In the genomic region with DNA sequence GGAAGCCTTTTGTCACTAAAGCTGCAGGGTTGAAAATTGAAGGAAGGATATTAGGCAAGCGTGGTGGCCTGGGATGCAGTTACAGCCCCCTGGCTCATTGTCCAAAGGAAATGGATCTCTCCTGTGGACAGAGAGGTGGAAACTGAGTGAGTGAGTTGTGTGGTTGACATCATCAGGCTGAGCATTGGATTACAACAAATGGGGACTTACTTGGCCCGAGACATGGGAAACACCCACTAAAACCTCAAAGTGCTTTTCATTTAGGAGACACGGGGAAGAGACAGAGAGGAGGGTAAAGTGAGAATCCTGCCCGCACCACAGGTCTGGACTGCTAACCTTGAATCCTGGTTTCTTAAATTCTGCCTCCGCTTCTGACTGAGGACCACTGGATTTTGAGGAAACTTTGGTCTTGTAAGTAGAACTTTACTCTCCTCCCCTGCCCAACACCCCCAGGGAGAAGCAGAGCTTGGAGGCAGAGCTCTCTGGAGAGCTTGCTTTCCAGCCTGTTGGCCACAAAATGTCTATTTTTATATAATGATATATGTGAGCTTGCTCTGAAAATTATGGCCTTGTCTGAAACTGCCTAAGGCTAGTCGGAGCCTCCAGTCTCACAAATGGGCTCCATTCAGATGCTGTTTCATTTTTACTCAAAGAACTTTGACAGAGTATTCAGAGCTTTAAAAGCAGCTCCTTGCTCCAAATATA, we compare ENCODE assay signal across 9 cellular contexts. TPM values are rescaled to one million over a fixed set of nuclear protein-coding genes. Genes with fewer than 3 reads are reported as not detected.
DNase-seq lines count a peak whose midpoint lies in the region; ATAC-seq and TF ChIP-seq lines count a peak whose summit lies in the region.
"Had no signal": no experiment of that assay in that cellular context is flagged by ENCODE, and none has a peak within 500 bp of the region (broad histone marks: within the 10 kb centered on the region; RNA-seq: fewer than 3 reads in every experiment).

A gene (plus strand): TSS at position 259 of the 705 bp plus-strand sequence. CDS start 31,978 bp downstream, outside the sequence.

- peak within 1 kb of the TSS; percentile 56 for H3K9ac ChIP-seq in skeletal muscle satellite cell (ENCODE audit: low read depth, low read length)
- H3K9ac ChIP-seq: KMS-11 had no signal

- H3K27me3 ChIP-seq in skeletal muscle satellite cell (ENCODE audit: control insufficient read depth, insufficient read depth, low read length) = no peaks in the 10 kb centered on the region

- no peaks in the 10 kb centered on the region for H3K9me3 ChIP-seq in skeletal muscle satellite cell (replicated peaks; ENCODE audit: low read length)

- peaks cover 39% of the 10 kb centered on the region for H3K4me1 ChIP-seq in skeletal muscle satellite cell (ENCODE audit: control insufficient read depth, insufficient read depth, low read length)

- H3K27me3 Mint-ChIP-seq in activated B cell treated with CpG ODN at 0.5 μM for 24 hours (no peaks in the 10 kb centered on the region), CD14-positive monocyte (ENCODE audit: low read depth in 3 of 3) (peaks cover 0 to 2% (median 0%) of the 10 kb centered on the region in 3 donors)

- H3K4me1 Mint-ChIP-seq in activated B cell treated with CpG ODN at 0.5 μM for 24 hours (peaks cover 79% of the 10 kb centered on the region), CD14-positive monocyte (peaks cover 50% of the 10 kb centered on the region)

- no peaks in the 10 kb centered on the region for H3K36me3 ChIP-seq in skeletal muscle satellite cell (ENCODE audit: insufficient read depth, low read length)

- H3K9me3 Mint-ChIP-seq in activated B cell treated with CpG ODN at 0.5 μM for 24 hours = no peaks in the 10 kb centered on the region
- no peaks in the 10 kb centered on the region for H3K9me3 Mint-ChIP-seq in CD14-positive monocyte

- H3K4me3 Mint-ChIP-seq in activated B cell treated with CpG ODN at 0.5 μM for 24 hours (peak within 1 kb of the TSS; percentile 94), CD14-positive monocyte (peak within 1 kb of the TSS in 1 of 2 donors; percentile 20)

- POLR2A ChIA-PET in activated B cell treated with CpG ODN at 0.5 μM for 24 hours (lab: Charles Lee) = interaction anchor here (0.6 to 2.4 kb wide), 16 partner anchors 8 to 396 kb away, joined by 3 to 20 read pairs (median 6); a partner anchor contains a TSS

- H3K4me3 ChIP-seq in skeletal muscle satellite cell (ENCODE audit: low read length) = peak within 1 kb of the TSS; percentile 47

- CTCF ChIA-PET in activated B cell treated with CpG ODN at 0.5 μM for 24 hours (lab: Charles Lee) = interaction anchor here (0.8 to 2.7 kb wide), 3 partner anchors 14 to 26 kb away, joined by 4 to 9 read pairs (median 8); no protein-coding TSS in a partner anchor

- H3K27ac Mint-ChIP-seq in activated B cell treated with CpG ODN at 0.5 μM for 24 hours (peak within 1 kb of the TSS; percentile 96), CD14-positive monocyte (peak within 1 kb of the TSS in 2 of 7 donors; percentile 37 to 88)

- peak within 1 kb of the TSS; percentile 73 for H3K4me2 ChIP-seq in skeletal muscle satellite cell (ENCODE audit: low read length)
- H3K4me2 ChIP-seq: KMS-11 had no signal

- ATAC-seq in activated B cell treated with CpG ODN at 0.5 μM for 24 hours (ENCODE audit: low read depth) (no peak), left cardiac atrium (peak; percentile 83 to 88), HG02981 (IDR thresholded peaks at IDR 0.05; ENCODE audit: unreplicated experiment) (no peak), GM21723 (IDR thresholded peaks at IDR 0.05; ENCODE audit: unreplicated experiment) (no peak)

- DNase-seq in H4 (ENCODE audit: low spot score) = peak; percentile 78
- DNase-seq in activated B cell treated with CpG ODN at 0.5 μM for 24 hours = no peak
- DNase-seq in left cardiac atrium = peak; percentile 65
- no peak for DNase-seq in NOMO-1 treated with DMSO at 0.1 percent for 48 hours (lab: John Stamatoyannopoulos, UW; ENCODE audit: unreplicated experiment)
- no peak for DNase-seq in CD14-positive monocyte (ENCODE audit: low spot score)

- H3K36me3 Mint-ChIP-seq in activated B cell treated with CpG ODN at 0.5 μM for 24 hours (ENCODE audit: low read depth) (peaks cover 41% of the 10 kb centered on the region), CD14-positive monocyte (no peaks in the 10 kb centered on the region)

- intact Hi-C loops in activated B cell treated with CpG ODN at 0.5 μM for 24 hours (cut with micrococcal nuclease) = loop anchor here (5.0 kb wide), 1 partner anchor 305 kb away; a partner anchor contains a TSS
- intact Hi-C loops in left cardiac atrium (cut with DNase I) = no loop called here
- intact Hi-C loops in CD14-positive monocyte (cut with micrococcal nuclease) = no loop called here

- TF ChIP-seq CTCF in activated B cell treated with CpG ODN at 0.5 μM for 24 hours (IDR thresholded peaks at IDR 0.05) (no peak), CD14-positive monocyte (IDR thresholded peaks at IDR 0.05) (no peak)

RNA-seq across cellular contexts. Expression of the gene that starts here (rescaled TPM):
- 73.8 and 77.3 TPM in 2 replicates for total RNA-seq in H4 (2014; rRNA removed; shearing (Covaris generic))
- total RNA-seq in activated B cell treated with CpG ODN at 0.5 μM for 24 hours (181 and 191 TPM in 2 replicates), left cardiac atrium (100 to 1,000 TPM; 159 to 182 TPM)
- total RNA-seq in skeletal muscle satellite cell (2012; rRNA removed) = 57.3 and 74.9 TPM in 2 replicates
- under 1 TPM; 0.67 to 0.84 TPM for polyA plus RNA-seq in CD14-positive monocyte

Comparison
In these comparisons a context has a peak if more than half of its experiments do, and no peak if none do; other contexts are left out.
1. DNase-seq: peak in H4 (single experiment) and left cardiac atrium (single experiment); none in activated B cell treated with CpG ODN at 0.5 μM for 24 hours (single experiment), NOMO-1 treated with DMSO at 0.1 percent for 48 hours (single experiment) and CD14-positive monocyte (single experiment).
2. ATAC-seq: peak in left cardiac atrium (2 of 2); none in activated B cell treated with CpG ODN at 0.5 μM for 24 hours (single experiment), HG02981 (single experiment) and GM21723 (single experiment).